In genomic region chr9:137150485-137151060, GRCh38 we compare ENCODE assay signal across 9 cellular contexts. TPM values are rescaled to one million over a fixed set of nuclear protein-coding genes. Genes with fewer than 3 reads are reported as not detected.
DNase-seq lines count a peak whose midpoint lies in the region; ATAC-seq and TF ChIP-seq lines count a peak whose summit lies in the region.
"Had no signal": no experiment of that assay in that cellular context is flagged by ENCODE, and none has a peak within 500 bp of the region (broad histone marks: within the 10 kb centered on the region; RNA-seq: fewer than 3 reads in every experiment).

No MANE protein-coding gene starts in this region.

- no peaks in the 10 kb centered on the region for H3K4me1 ChIP-seq in breast epithelium
- H3K4me1 ChIP-seq: lower lobe of right lung had no signal

- H3K27me3 Mint-ChIP-seq in MCF 10A (ENCODE audit: insufficient read depth, unreplicated experiment), result no peaks in the 10 kb centered on the region
- peaks cover 41% of the 10 kb centered on the region for H3K27me3 Mint-ChIP-seq in dendritic cell treated with granulocyte-macrophage colony-stimulating factor and Interleukin-4, amounts not matched to agents 40 ng/mL and 50 ng/mL, for 4 days

- no peak overlapping the region for H3K27ac Mint-ChIP-seq in MCF 10A (ENCODE audit: low read depth, unreplicated experiment)
- H3K27ac Mint-ChIP-seq in dendritic cell treated with granulocyte-macrophage colony-stimulating factor and Interleukin-4, amounts not matched to agents 40 ng/mL and 50 ng/mL, for 4 days, result peak overlapping the region; percentile 75

- no peak overlapping the region for H3K4me3 ChIP-seq in breast epithelium
- H3K4me3 ChIP-seq: lower lobe of right lung had no signal

- TF ChIP-seq POLR2A in breast epithelium (IDR thresholded peaks at IDR 0.05), result no peak

- TF ChIP-seq CTCF in MCF 10A (IDR thresholded peaks at IDR 0.05; ENCODE audit: unreplicated experiment), result no peak
- no peak for TF ChIP-seq CTCF in breast epithelium (IDR thresholded peaks at IDR 0.05)

- CTCF ChIA-PET in MCF 10A (lab: Yijun Ruan, JAX), result interaction anchor here (1.0 to 1.3 kb wide), 2 partner anchors 17 to 54 kb away, joined by 3 to 4 read pairs; no protein-coding TSS in a partner anchor

- H3K9me3 Mint-ChIP-seq in MCF 10A (ENCODE audit: unreplicated experiment), result no peaks in the 10 kb centered on the region
- no peaks in the 10 kb centered on the region for H3K9me3 Mint-ChIP-seq in dendritic cell treated with granulocyte-macrophage colony-stimulating factor and Interleukin-4, amounts not matched to agents 40 ng/mL and 50 ng/mL, for 4 days

- H3K27me3 ChIP-seq in breast epithelium, result peaks cover 0 to 46% of the 10 kb centered on the region in 2 donors

- intact Hi-C loops in MCF 10A (cut with micrococcal nuclease), result no loop called here
- intact Hi-C loops in breast epithelium (cut with DNase I; ENCODE audit: low total_unique reads), result loop anchor here (1.0 kb wide), 1 partner anchor 46 kb away; no protein-coding TSS in a partner anchor
- intact Hi-C loops in dendritic cell treated with granulocyte-macrophage colony-stimulating factor and Interleukin-4, amounts not matched to agents 40 ng/mL and 50 ng/mL, for 4 days (cut with micrococcal nuclease), result no loop called here

- DNase-seq in MCF 10A (ENCODE audit: unreplicated experiment) (peak; percentile 86), breast epithelium (ENCODE audit: low spot score in 2 of 2) (no peak), NCI-H774 (lab: John Stamatoyannopoulos, UW) (peak; percentile 100), substantia nigra (lab: John Stamatoyannopoulos, UW) (no peak), NCI-H1105 (lab: John Stamatoyannopoulos, UW) (no peak), amygdala (lab: John Stamatoyannopoulos, UW) (no peak)
- DNase-seq: lower lobe of right lung had no signal

- H3K27ac ChIP-seq in breast epithelium, result no peak overlapping the region
- H3K27ac ChIP-seq in substantia nigra (ENCODE audit: low read depth, low read length, poor library complexity, severe bottlenecking), result no peak overlapping the region
- H3K27ac ChIP-seq: lower lobe of right lung had no signal

- POLR2A ChIA-PET in MCF 10A (lab: Yijun Ruan, JAX), result interaction anchor here (1.0 to 1.2 kb wide), 3 partner anchors 21 to 90 kb away, joined by 3 to 4 read pairs (median 3); partner anchors contain the start of genes SSNA1 and TUBB4B

- peak; percentile 45 for ATAC-seq in HG03025 (IDR thresholded peaks at IDR 0.05; ENCODE audit: low FRiP score, unreplicated experiment)

- no TSS peak for BruUV-seq in MCF 10A (replicated peaks; lab: Mats Ljungman, UMichigan)

- no peaks in the 10 kb centered on the region for H3K9me3 ChIP-seq in breast epithelium
- H3K9me3 ChIP-seq: lower lobe of right lung had no signal

- H3K36me3 Mint-ChIP-seq in MCF 10A (ENCODE audit: insufficient read depth, unreplicated experiment), result no peaks in the 10 kb centered on the region
- no peaks in the 10 kb centered on the region for H3K36me3 Mint-ChIP-seq in dendritic cell treated with granulocyte-macrophage colony-stimulating factor and Interleukin-4, amounts not matched to agents 40 ng/mL and 50 ng/mL, for 4 days (ENCODE audit: low read depth)

- no peaks in the 10 kb centered on the region for H3K4me1 Mint-ChIP-seq in MCF 10A (ENCODE audit: insufficient read depth, unreplicated experiment)
- peaks cover 12% of the 10 kb centered on the region for H3K4me1 Mint-ChIP-seq in dendritic cell treated with granulocyte-macrophage colony-stimulating factor and Interleukin-4, amounts not matched to agents 40 ng/mL and 50 ng/mL, for 4 days (ENCODE audit: low read depth)

- no peak overlapping the region for H3K4me3 Mint-ChIP-seq in MCF 10A (ENCODE audit: unreplicated experiment)
- H3K4me3 Mint-ChIP-seq in dendritic cell treated with granulocyte-macrophage colony-stimulating factor and Interleukin-4, amounts not matched to agents 40 ng/mL and 50 ng/mL, for 4 days, result no peak overlapping the region

- H3K36me3 ChIP-seq in breast epithelium, result no peaks in the 10 kb centered on the region
- H3K36me3 ChIP-seq: lower lobe of right lung had no signal

RNA-seq across cellular contexts. Expression of gene GRIN1, which starts 11.6 kb away (rescaled TPM):
- total RNA-seq in MCF 10A (2022) (0.61 and 1.4 TPM in 2 replicates), breast epithelium (1 to 10 TPM in 2 of 3 donors, not detected in 1; 1.3 to 1.9 TPM)

RNA-seq across cellular contexts. Expression of gene LRRC26, which starts 19.3 kb away (rescaled TPM):
- not detected in 2 replicates for total RNA-seq in MCF 10A (2022)
- 1 to 10 TPM in 2 of 3 donors, not detected in 1; 7.8 to 9.2 TPM for total RNA-seq in breast epithelium

RNA-seq across cellular contexts. Expression of gene TMEM210, which starts 21.3 kb away (rescaled TPM):
- total RNA-seq in MCF 10A (2022) (not detected in 2 replicates), breast epithelium (not detected)
- total RNA-seq: lower lobe of right lung had no signal

RNA-seq across cellular contexts. Expression of gene DPP7, which starts 36.0 kb away (rescaled TPM):
- total RNA-seq in MCF 10A (2022), result 139 and 157 TPM in 2 replicates
- 100 to 1,000 TPM; 115 to 137 (median 132) TPM for total RNA-seq in breast epithelium

RNA-seq across cellular contexts. Expression of gene ANAPC2, which starts 37.8 kb away (rescaled TPM):
- total RNA-seq in MCF 10A (2022) (42.1 and 43.6 TPM in 2 replicates), breast epithelium (10 to 100 TPM; 32.0 to 35.7 (median 32.9) TPM)

Comparison
In these comparisons a context has a peak if more than half of its experiments do, and no peak if none do; other contexts are left out.
1. DNase-seq: peak in MCF 10A (single experiment) and NCI-H774 (single experiment); none in breast epithelium (0 of 2), substantia nigra (0 of 49), NCI-H1105 (single experiment) and amygdala (0 of 56).